In genomic region chr6:53492860-53493634, GRCh38 we compare ENCODE assay signal across 1 cellular context.
TF ChIP-seq lines count a peak whose summit lies in the region.

No MANE protein-coding gene starts in this region.

TF ChIP-seq in WTC11, 78 proteins besides CTCF, POLR2A, EP300 and RAD21 (continued from another document):
- TF ChIP-seq MAX (CRISPR knock-in tag; IDR thresholded peaks at IDR 0.05) = no peak
- no peak for TF ChIP-seq IRF1 (CRISPR knock-in tag; IDR thresholded peaks at IDR 0.05)
- no peak for TF ChIP-seq EMX1 (CRISPR knock-in tag; IDR thresholded peaks at IDR 0.05)
- no peak for TF ChIP-seq PRRX2 (CRISPR knock-in tag; IDR thresholded peaks at IDR 0.05)
- no peak for TF ChIP-seq TCF7 (CRISPR knock-in tag; IDR thresholded peaks at IDR 0.05; ENCODE audit: low read depth)
- no peak for TF ChIP-seq NFYB (CRISPR knock-in tag; conservative IDR thresholded peaks at IDR 0.05; ENCODE audit: low read depth)
- TF ChIP-seq RELA (CRISPR knock-in tag; IDR thresholded peaks at IDR 0.05; ENCODE audit: borderline replicate concordance) = no peak
